Comparison of ENCODE assay signal across 13 cellular contexts in the genomic region with DNA sequence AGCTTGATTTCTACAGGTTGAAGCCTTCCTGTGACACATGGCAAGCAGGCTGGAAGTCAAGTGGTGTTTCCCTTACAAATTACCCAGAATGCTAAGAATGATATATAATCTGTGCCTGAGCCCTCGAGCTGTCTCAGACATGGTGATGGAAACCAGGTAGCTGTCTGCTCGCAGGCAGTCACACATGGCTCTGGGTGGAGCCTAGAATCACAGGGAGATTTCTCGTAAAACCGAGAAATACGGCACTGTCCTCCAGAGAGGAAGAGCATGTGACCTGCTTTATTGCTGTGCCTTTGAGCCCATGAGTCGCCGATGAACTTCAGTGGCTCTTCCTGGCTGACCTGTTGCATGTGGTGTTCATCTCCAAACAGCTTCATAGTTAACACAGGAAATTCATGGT.
"Had no signal": no experiment of that assay in that cellular context is flagged by ENCODE, and none has a peak within 500 bp of the region (broad histone marks: within the 10 kb centered on the region; RNA-seq: fewer than 3 reads in every experiment).

No MANE protein-coding gene starts in this region.

- H3K27ac Mint-ChIP-seq: activated CD4-positive, alpha-beta memory T cell treated with anti-CD3 and anti-CD28 coated beads, Interleukin-2, amount 10 ng/mL, durations not matched to agents 7 days and 5 days; activated naive CD8-positive, alpha-beta T cell treated with anti-CD3 and anti-CD28 coated beads, Interleukin-2, amount 50 U/mL, for 24 hours; immature natural killer cell; stimulated activated naive CD8-positive, alpha-beta T cell treated with anti-CD3 and anti-CD28 coated beads, Interleukin-15, Interleukin-2, amounts not matched to agents 100 ng/mL and 50 ng/mL, for 24 hours had no signal

- H3K27me3 Mint-ChIP-seq: activated CD4-positive, alpha-beta memory T cell treated with anti-CD3 and anti-CD28 coated beads, Interleukin-2, amount 10 ng/mL, durations not matched to agents 7 days and 5 days; activated naive CD8-positive, alpha-beta T cell treated with anti-CD3 and anti-CD28 coated beads, Interleukin-2, amount 50 U/mL, for 24 hours; stimulated activated naive CD8-positive, alpha-beta T cell treated with anti-CD3 and anti-CD28 coated beads, Interleukin-15, Interleukin-2, amounts not matched to agents 100 ng/mL and 50 ng/mL, for 24 hours had no signal

- H3K36me3 ChIP-seq: upper lobe of right lung had no signal

- H3K27me3 ChIP-seq: upper lobe of right lung had no signal

- DNase-seq: activated CD4-positive, alpha-beta memory T cell treated with anti-CD3 and anti-CD28 coated beads, Interleukin-2, amount 10 ng/mL, durations not matched to agents 7 days and 5 days; activated CD4-positive, CD25-positive, alpha-beta regulatory T cell treated with anti-CD3 and anti-CD28 coated beads, Interleukin-2, amount 50 U/mL, for 72 hours; activated naive CD4-positive, alpha-beta T cell; activated naive CD8-positive, alpha-beta T cell treated with anti-CD3 and anti-CD28 coated beads, Interleukin-2, amount 50 U/mL, for 24 hours; activated T-cell treated with anti-CD3 and anti-CD28 coated beads, Interleukin-2, amount 50 U/mL, for 48 hours; glutamatergic neuron; immature natural killer cell; stimulated activated CD4-positive, alpha-beta T cell treated with anti-CD3 and anti-CD28 coated beads, Interleukin-4, amount 100 ng/mL, for 1 hour; stimulated activated CD8-positive, alpha-beta memory T cell treated with anti-CD3 and anti-CD28 coated beads, Interleukin-4, amount 100 ng/mL, for 48 hours; upper lobe of right lung had no signal

- H3K9me3 Mint-ChIP-seq: activated CD4-positive, alpha-beta memory T cell treated with anti-CD3 and anti-CD28 coated beads, Interleukin-2, amount 10 ng/mL, durations not matched to agents 7 days and 5 days; activated naive CD8-positive, alpha-beta T cell treated with anti-CD3 and anti-CD28 coated beads, Interleukin-2, amount 50 U/mL, for 24 hours; stimulated activated naive CD8-positive, alpha-beta T cell treated with anti-CD3 and anti-CD28 coated beads, Interleukin-15, Interleukin-2, amounts not matched to agents 100 ng/mL and 50 ng/mL, for 24 hours had no signal

- H3K4me3 Mint-ChIP-seq: activated CD4-positive, alpha-beta memory T cell treated with anti-CD3 and anti-CD28 coated beads, Interleukin-2, amount 10 ng/mL, durations not matched to agents 7 days and 5 days; activated naive CD8-positive, alpha-beta T cell treated with anti-CD3 and anti-CD28 coated beads, Interleukin-2, amount 50 U/mL, for 24 hours; immature natural killer cell; stimulated activated naive CD8-positive, alpha-beta T cell treated with anti-CD3 and anti-CD28 coated beads, Interleukin-15, Interleukin-2, amounts not matched to agents 100 ng/mL and 50 ng/mL, for 24 hours had no signal

- ATAC-seq: activated naive CD8-positive, alpha-beta T cell treated with anti-CD3 and anti-CD28 coated beads, Interleukin-2, amount 50 U/mL, for 24 hours; esophagus mucosa; left lobe of liver; upper lobe of right lung had no signal

- H3K4me1 Mint-ChIP-seq: activated CD4-positive, alpha-beta memory T cell treated with anti-CD3 and anti-CD28 coated beads, Interleukin-2, amount 10 ng/mL, durations not matched to agents 7 days and 5 days had no signal

- H3K36me3 Mint-ChIP-seq: immature natural killer cell had no signal

- H3K9me3 ChIP-seq: upper lobe of right lung had no signal

- H3K27ac ChIP-seq: upper lobe of right lung had no signal

- H3K4me3 ChIP-seq: upper lobe of right lung had no signal

- H3K4me1 ChIP-seq: upper lobe of right lung had no signal
